Comparison of ENCODE assay signal across 20 cellular contexts in genomic region chr1:50272923-50273322, GRCh38.
DNase-seq lines count a peak whose midpoint lies in the region; ATAC-seq lines count a peak whose summit lies in the region.
"Had no signal": no experiment of that assay in that cellular context is flagged by ENCODE, and none has a peak within 500 bp of the region (broad histone marks: within the 10 kb centered on the region; RNA-seq: fewer than 3 reads in every experiment).

No MANE protein-coding gene starts in this region.

- DNase-seq in DMS79 treated with DMSO at 0.1 percent for 48 hours (lab: John Stamatoyannopoulos, UW) (peak; percentile 88), NCI-H1694 treated with DMSO at 0.1 percent for 48 hours (lab: John Stamatoyannopoulos, UW) (peak; percentile 93), NCI-H524 treated with DMSO at 0.1 percent for 48 hours (lab: John Stamatoyannopoulos, UW) (peak; percentile 55), left kidney (ENCODE audit: low read depth, low spot score) (peak; percentile 11), SW 1271 (lab: John Stamatoyannopoulos, UW) (no peak)
- DNase-seq: activated CD4-positive, alpha-beta memory T cell treated with anti-CD3 and anti-CD28 coated beads for 36 hours; activated naive CD4-positive, alpha-beta T cell treated with Interleukin-2 at 50 U/mL for 16 hours; body of pancreas; Caco-2; erythroblast; islet precursor cell; left ventricle myocardium inferior; NCI-H774; ovary; T-helper 17 cell; trophoblast cell had no signal

- no peak for ATAC-seq in HG03342 (IDR thresholded peaks at IDR 0.05; ENCODE audit: unreplicated experiment)
- ATAC-seq in GM19328 (IDR thresholded peaks at IDR 0.05; ENCODE audit: unreplicated experiment), result no peak
- ATAC-seq: activated CD4-positive, CD25-positive, alpha-beta regulatory T cell treated with anti-CD3 and anti-CD28 coated beads, Interleukin-2, amount 50 U/mL, for 24 hours; body of pancreas; stimulated activated memory B cell treated with anti-CD40 and anti-IgM and Interleukin-4, amounts not matched to agents 10 μg/mL and 1 μg/mL and 100 μg/mL, for 72 hours; T-helper 17 cell had no signal

Comparison
In these comparisons a context has a peak if more than half of its experiments do, and no peak if none do; other contexts are left out.
1. DNase-seq: peak in DMS79 treated with DMSO at 0.1 percent for 48 hours (single experiment), NCI-H1694 treated with DMSO at 0.1 percent for 48 hours (single experiment), NCI-H524 treated with DMSO at 0.1 percent for 48 hours (single experiment) and left kidney (single experiment); none in SW 1271 (0 of 2).